In the genomic region with DNA sequence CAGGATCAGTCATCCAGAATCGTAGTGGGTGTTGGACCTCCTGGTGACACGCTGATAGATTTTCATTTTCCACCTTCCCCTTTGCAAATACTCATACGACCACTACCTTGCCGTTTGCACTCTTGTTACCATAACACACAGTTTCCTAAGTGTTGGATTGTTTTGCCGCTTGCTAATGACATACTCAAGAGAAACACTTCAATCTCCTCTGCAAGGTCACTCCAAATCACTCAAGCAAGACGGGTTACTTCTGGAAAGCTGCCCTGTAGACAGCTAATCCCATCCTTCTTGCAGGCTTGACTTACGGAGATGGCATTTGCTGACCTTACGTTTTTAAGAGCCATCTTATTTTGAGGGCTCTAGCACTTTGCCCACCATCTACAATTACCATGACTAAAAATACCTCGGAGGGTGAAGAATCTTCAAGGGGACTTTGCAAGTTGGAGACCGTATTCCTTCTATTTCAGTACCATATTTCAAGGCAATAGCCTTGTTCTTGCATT, we compare ENCODE assay signal across 21 cellular contexts.
"Had no signal": no experiment of that assay in that cellular context is flagged by ENCODE, and none has a peak within 500 bp of the region (broad histone marks: within the 10 kb centered on the region; RNA-seq: fewer than 3 reads in every experiment).

No MANE protein-coding gene starts in this region.

- DNase-seq: cerebellar nuclear complex; colonic mucosa; dermis blood vessel endothelial cell; erythroblast; foreskin keratinocyte; heart left ventricle; hippocampal formation; left lung; lower lobe of right lung; nucleus accumbens; ovary; retina; right lobe of liver; spleen; stimulated activated CD4-positive, alpha-beta T cell treated with anti-CD3 and anti-CD28 coated beads, Interleukin-15, amount 100 ng/mL, for 24 hours; stimulated activated CD4-positive, alpha-beta T cell treated with anti-CD3 and anti-CD28 coated beads, Interleukin-1b, Interleukin-23, amount 100 ng/mL, for 48 hours; stimulated activated CD4-positive, alpha-beta T cell treated with anti-CD3 and anti-CD28 coated beads, Interleukin-4, amount 100 ng/mL, for 24 hours had no signal

- ATAC-seq: foreskin keratinocyte; heart left ventricle; left lung; lower lobe of right lung; natural killer cell treated with Interleukin-12 subunit alpha and Interleukin-12 subunit beta and Interleukin-15 and Interleukin-18, amount 100 ng/mL, for 72 hours; right lobe of liver; stimulated activated memory B cell treated with anti-CD40 and anti-IgM and Interleukin-4, amounts not matched to agents 10 μg/mL and 1 μg/mL and 100 μg/mL, for 72 hours had no signal

- H3K4me3 ChIP-seq: colonic mucosa, heart left ventricle, left lung, lower lobe of right lung, neural progenitor cell, ovary, right lobe of liver, spleen, tibial nerve had no signal
